Comparison of ENCODE assay signal across 21 cellular contexts in the genomic region with DNA sequence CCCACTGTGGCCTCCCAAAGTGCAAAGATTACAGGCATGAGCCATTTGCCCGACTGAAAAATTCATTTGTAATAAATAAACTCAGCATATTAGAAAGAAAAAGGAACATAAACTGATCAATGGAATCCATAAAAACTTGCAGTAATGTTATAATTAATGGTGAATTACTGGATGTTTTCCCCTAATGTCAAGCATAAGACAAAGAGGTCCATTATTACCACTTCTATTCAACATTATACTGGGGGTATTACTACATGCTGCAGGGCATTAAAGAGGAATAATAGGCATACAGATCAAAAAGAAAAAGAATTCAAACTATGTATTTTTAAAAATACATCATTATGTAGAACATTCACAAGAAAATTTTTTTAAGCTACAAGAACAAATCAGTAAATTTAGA.
A peak's percentile ranks its signal among the peaks of the same experiment; 100 is the strongest.
DNase-seq lines count a peak whose midpoint lies in the region; TF ChIP-seq lines count a peak whose summit lies in the region.
"Had no signal": no experiment of that assay in that cellular context is flagged by ENCODE, and none has a peak within 500 bp of the region (broad histone marks: within the 10 kb centered on the region; RNA-seq: fewer than 3 reads in every experiment).

No MANE protein-coding gene starts in this region.

- H3K79me2 ChIP-seq in Karpas-422 (ENCODE audit: low read length): no peaks in the 10 kb centered on the region
- no peaks in the 10 kb centered on the region for H3K79me2 ChIP-seq in SU-DHL-6 (ENCODE audit: insufficient read depth, low read length)

- H3K27me3 ChIP-seq in Karpas-422 (ENCODE audit: low read length) (no peaks in the 10 kb centered on the region), SU-DHL-6 (ENCODE audit: low read length) (no peaks in the 10 kb centered on the region), ascending aorta (no peaks in the 10 kb centered on the region)
- H3K27me3 ChIP-seq: BLaER1 treated with 17β-estradiol and CSF1 and Interleukin-3, amounts not matched to agents 10 nM and 100 nM had no signal

- intact Hi-C loops in ascending aorta (cut with DNase I): no loop called here

- H3F3A ChIP-seq in SU-DHL-6 (ENCODE audit: insufficient read depth): no peaks in the 10 kb centered on the region; the same call in 1 of the 2 replicates

- H3K9me3 ChIP-seq in Karpas-422 (ENCODE audit: low read length): no peaks in the 10 kb centered on the region
- H3K9me3 ChIP-seq in SU-DHL-6 (ENCODE audit: insufficient read depth, low read length): no peaks in the 10 kb centered on the region
- H3K9me3 ChIP-seq in ascending aorta: no peaks in the 10 kb centered on the region
- H3K9me3 ChIP-seq: A549; BLaER1 treated with 17β-estradiol and CSF1 and Interleukin-3, amounts not matched to agents 10 nM and 100 nM had no signal

- DNase-seq in Karpas-422 (no peak), foreskin melanocyte (peak; percentile 86), NCI-H526 (lab: John Stamatoyannopoulos, UW) (no peak), ascending aorta (ENCODE audit: low spot score in 2 of 2) (no peak), NK-92 (lab: John Stamatoyannopoulos, UW; ENCODE audit: unreplicated experiment) (no peak)
- DNase-seq: AML-193; CD4-positive, alpha-beta T cell; CD8-positive, alpha-beta T cell; COR-L47; DMS 273 treated with DMSO at 0.1 percent for 48 hours; DMS153; DMS53; DMS79; DND-41; EL; GDM1 had no signal

- H3K9me2 ChIP-seq in Karpas-422 (replicated peaks; ENCODE audit: insufficient read depth, low read length): no peaks in the 10 kb centered on the region
- no peaks in the 10 kb centered on the region for H3K9me2 ChIP-seq in SU-DHL-6 (replicated peaks; ENCODE audit: insufficient read depth, low read length)

- H2AFZ ChIP-seq in Karpas-422 (ENCODE audit: low read length): peak overlapping the region; percentile 17; the same call in 1 of the 2 replicates
- peak overlapping the region; percentile 9 for H2AFZ ChIP-seq in SU-DHL-6 (ENCODE audit: low read depth, low read length, severe bottlenecking)

- H3K9ac ChIP-seq in Karpas-422 (ENCODE audit: low read length) (no peak overlapping the region), SU-DHL-6 (ENCODE audit: low read length) (no peak overlapping the region)
- H3K9ac ChIP-seq: BLaER1 treated with 17β-estradiol and CSF1 and Interleukin-3, amounts not matched to agents 10 nM and 100 nM had no signal

- no peaks in the 10 kb centered on the region for H3K4me1 ChIP-seq in Karpas-422 (ENCODE audit: low read length)
- H3K4me1 ChIP-seq in ascending aorta: no peaks in the 10 kb centered on the region
- H3K4me1 ChIP-seq: A549; BLaER1 treated with 17β-estradiol and CSF1 and Interleukin-3, amounts not matched to agents 10 nM and 100 nM had no signal

- no peak overlapping the region for H3K4me2 ChIP-seq in Karpas-422 (ENCODE audit: low read depth, low read length, poor library complexity, severe bottlenecking)
- no peak overlapping the region for H3K4me2 ChIP-seq in SU-DHL-6 (ENCODE audit: low read depth, low read length, poor library complexity, severe bottlenecking)
- H3K4me2 ChIP-seq: A549; BLaER1 treated with 17β-estradiol and CSF1 and Interleukin-3, amounts not matched to agents 10 nM and 100 nM had no signal

- no peak for TF ChIP-seq CTCF in SU-DHL-6 (IDR thresholded peaks at IDR 0.05; ENCODE audit: insufficient read depth, low read length, poor library complexity, severe bottlenecking)
- no peak for TF ChIP-seq CTCF in ascending aorta (IDR thresholded peaks at IDR 0.05)

- H3K27ac ChIP-seq in Karpas-422 (ENCODE audit: low read length) (no peak overlapping the region), SU-DHL-6 (ENCODE audit: low read depth, low read length) (no peak overlapping the region), ascending aorta (no peak overlapping the region)
- H3K27ac ChIP-seq: A549; BLaER1 treated with 17β-estradiol and CSF1 and Interleukin-3, amounts not matched to agents 10 nM and 100 nM; C4-2B had no signal

- H3K4me3 ChIP-seq in Karpas-422 (ENCODE audit: low read length): no peak overlapping the region
- H3K4me3 ChIP-seq in SU-DHL-6 (ENCODE audit: insufficient read depth, low read length, poor library complexity, severe bottlenecking): no peak overlapping the region
- no peak overlapping the region for H3K4me3 ChIP-seq in ascending aorta
- H3K4me3 ChIP-seq: A549; BLaER1 treated with 17β-estradiol and CSF1 and Interleukin-3, amounts not matched to agents 10 nM and 100 nM; GM12878 had no signal

- H3K36me3 ChIP-seq in Karpas-422 (ENCODE audit: insufficient read depth, low read length): no peaks in the 10 kb centered on the region
- no peaks in the 10 kb centered on the region for H3K36me3 ChIP-seq in SU-DHL-6 (ENCODE audit: low read length)
- no peaks in the 10 kb centered on the region for H3K36me3 ChIP-seq in ascending aorta
- H3K36me3 ChIP-seq: BLaER1 treated with 17β-estradiol and CSF1 and Interleukin-3, amounts not matched to agents 10 nM and 100 nM had no signal

- H4K20me1 ChIP-seq in Karpas-422 (ENCODE audit: insufficient read depth, low read depth, low read length) (no peaks in the 10 kb centered on the region), SU-DHL-6 (ENCODE audit: low read depth, low read length) (no peaks in the 10 kb centered on the region)
- H4K20me1 ChIP-seq: BLaER1 treated with 17β-estradiol and CSF1 and Interleukin-3, amounts not matched to agents 10 nM and 100 nM had no signal
